ENCODE assay signal across 18 cellular contexts in genomic region chr15:68380456-68380855, GRCh38. TPM values are rescaled to one million over a fixed set of nuclear protein-coding genes. Genes with fewer than 3 reads are reported as not detected.
DNase-seq lines count a peak whose midpoint lies in the region; ATAC-seq and TF ChIP-seq lines count a peak whose summit lies in the region.
"Had no signal": no experiment of that assay in that cellular context is flagged by ENCODE, and none has a peak within 500 bp of the region (broad histone marks: within the 10 kb centered on the region; RNA-seq: fewer than 3 reads in every experiment).

No MANE protein-coding gene starts in this region.

- H3K4me1 Mint-ChIP-seq in activated CD4-positive, alpha-beta T cell treated with anti-CD3 and anti-CD28 coated beads, Interleukin-2, amount 10 ng/mL, durations not matched to agents 24 days and 14 days = peaks cover 25% of the 10 kb centered on the region
- peaks cover 14% of the 10 kb centered on the region for H3K4me1 Mint-ChIP-seq in T-helper 17 cell

- no peak for ATAC-seq in T-helper 17 cell
- ATAC-seq: GM12878 had no signal

- intact Hi-C loops in activated CD4-positive, alpha-beta T cell treated with anti-CD3 and anti-CD28 coated beads, Interleukin-2, amount 10 ng/mL, durations not matched to agents 24 days and 14 days (cut with micrococcal nuclease) = no loop called here

- no peak overlapping the region for H3K4me3 Mint-ChIP-seq in activated CD4-positive, alpha-beta T cell treated with anti-CD3 and anti-CD28 coated beads, Interleukin-2, amount 10 ng/mL, durations not matched to agents 24 days and 14 days
- no peak overlapping the region for H3K4me3 Mint-ChIP-seq in T-helper 17 cell

- H3K9me3 ChIP-seq in AG04450 (ENCODE audit: control insufficient read depth, insufficient read depth, low read length) (peaks cover 4% of the 10 kb centered on the region), T-helper 17 cell (ENCODE audit: control insufficient read depth, low read length, poor library complexity, severe bottlenecking) (no peaks in the 10 kb centered on the region)

- H3K36me3 Mint-ChIP-seq in activated CD4-positive, alpha-beta T cell treated with anti-CD3 and anti-CD28 coated beads, Interleukin-2, amount 10 ng/mL, durations not matched to agents 24 days and 14 days (ENCODE audit: low read depth) = no peaks in the 10 kb centered on the region
- no peaks in the 10 kb centered on the region for H3K36me3 Mint-ChIP-seq in T-helper 17 cell (ENCODE audit: low read depth)

- peak overlapping the region; percentile 79 for H3K27ac ChIP-seq in AG04450 (ENCODE audit: low read depth, low read length)
- H3K27ac ChIP-seq: 22Rv1, PC-9 had no signal

- CTCF ChIA-PET in AG04450 (lab: Charles Lee) = no interaction called here

- H3K9me3 Mint-ChIP-seq in activated CD4-positive, alpha-beta T cell treated with anti-CD3 and anti-CD28 coated beads, Interleukin-2, amount 10 ng/mL, durations not matched to agents 24 days and 14 days = no peaks in the 10 kb centered on the region

- no peak for TF ChIP-seq CTCF in AG04450 (IDR thresholded peaks at IDR 0.05; ENCODE audit: low read depth, low read length)

- no peak overlapping the region for H3K4me3 ChIP-seq in AG04450 (ENCODE audit: low read depth, low read length)
- H3K4me3 ChIP-seq: GM12878, PC-9 had no signal

- no peaks in the 10 kb centered on the region for H3K27me3 ChIP-seq in AG04450 (ENCODE audit: control insufficient read depth, insufficient read depth, low read length)

- DNase-seq in activated CD4-positive, alpha-beta T cell treated with anti-CD3 and anti-CD28 coated beads, Interleukin-2, amount 10 ng/mL, durations not matched to agents 24 days and 14 days = peak; percentile 46
- no peak for DNase-seq in activated CD4-positive, alpha-beta T cell treated with anti-CD3 and anti-CD28 coated beads, Interleukin-2, amount 50 U/mL, for 48 hours
- no peak for DNase-seq in AG04450 (ENCODE audit: low read depth, low spot score)
- DNase-seq in T-helper 17 cell = no peak
- DNase-seq in islet precursor cell = peak; percentile 27
- no peak for DNase-seq in KG1 (lab: John Stamatoyannopoulos, UW)
- DNase-seq in NCI-H82 (lab: John Stamatoyannopoulos, UW) = no peak
- DNase-seq in T-helper 2 cell = no peak
- DNase-seq: C1 segment of cervical spinal cord, DMS 273 treated with DMSO at 0.1 percent for 48 hours, GOT3, NCI-H1048, NCI-H1436 treated with DMSO at 0.1 percent for 48 hours, NCI-H2081, NCI-H510A treated with DMSO at 0.1 percent for 48 hours, PC-9 had no signal

- POLR2A ChIA-PET in AG04450 (lab: Yijun Ruan, JAX) = no interaction called here

- no peak overlapping the region for H3K27ac Mint-ChIP-seq in activated CD4-positive, alpha-beta T cell treated with anti-CD3 and anti-CD28 coated beads, Interleukin-2, amount 10 ng/mL, durations not matched to agents 24 days and 14 days
- H3K27ac Mint-ChIP-seq in T-helper 17 cell = peak overlapping the region; percentile 56

- peaks cover 3% of the 10 kb centered on the region for H3K27me3 Mint-ChIP-seq in activated CD4-positive, alpha-beta T cell treated with anti-CD3 and anti-CD28 coated beads, Interleukin-2, amount 10 ng/mL, durations not matched to agents 24 days and 14 days
- peaks cover 7% of the 10 kb centered on the region for H3K27me3 Mint-ChIP-seq in T-helper 17 cell

RNA-seq across cellular contexts. Expression of gene ITGA11, which starts 51.5 kb away (rescaled TPM):
- 2.1 and 3.1 TPM in 2 replicates for total RNA-seq in activated CD4-positive, alpha-beta T cell treated with anti-CD3 and anti-CD28 coated beads, Interleukin-2, amount 10 ng/mL, durations not matched to agents 24 days and 14 days
- polyA plus RNA-seq in AG04450 (2011; rRNA removed) = 24.0 and 34.7 TPM in 2 replicates
- polyA minus RNA-seq in AG04450 (2011; rRNA and poly(A)+ RNA removed) = 24.5 and 25.0 TPM in 2 replicates
- under 1 TPM in 1 of 2 donors, not detected in 1; 0.17 TPM for total RNA-seq in T-helper 17 cell

Comparison
In these comparisons a context has a peak if more than half of its experiments do, and no peak if none do; other contexts are left out.
1. DNase-seq: peak in activated CD4-positive, alpha-beta T cell treated with anti-CD3 and anti-CD28 coated beads, Interleukin-2, amount 10 ng/mL, durations not matched to agents 24 days and 14 days (single experiment) and islet precursor cell (single experiment); none in activated CD4-positive, alpha-beta T cell treated with anti-CD3 and anti-CD28 coated beads, Interleukin-2, amount 50 U/mL, for 48 hours (0 of 2), AG04450 (single experiment), T-helper 17 cell (0 of 3), KG1 (single experiment), NCI-H82 (single experiment) and T-helper 2 cell (0 of 5).